In genomic region chr11:29452131-29452530, GRCh38 we compare ENCODE assay signal across 17 cellular contexts.
DNase-seq lines count a peak whose midpoint lies in the region; ATAC-seq and TF ChIP-seq lines count a peak whose summit lies in the region.
"Had no signal": no experiment of that assay in that cellular context is flagged by ENCODE, and none has a peak within 500 bp of the region (broad histone marks: within the 10 kb centered on the region; RNA-seq: fewer than 3 reads in every experiment).

No MANE protein-coding gene starts in this region.

- CTCF ChIA-PET in WTC11 (lab: Charles Lee), result no interaction called here

- H3K4me3 Mint-ChIP-seq in osteocyte (ENCODE audit: unreplicated experiment) (no peak overlapping the region), WTC11 (no peak overlapping the region)
- H3K4me3 Mint-ChIP-seq: activated naive CD8-positive, alpha-beta T cell treated with anti-CD3 and anti-CD28 coated beads, Interleukin-2, amount 50 U/mL, for 24 hours; naive B cell; stimulated activated naive CD8-positive, alpha-beta T cell treated with anti-CD3 and anti-CD28 coated beads, Interleukin-15, Interleukin-2, amounts not matched to agents 100 ng/mL and 50 ng/mL, for 24 hours had no signal

- POLR2A ChIA-PET in WTC11 (lab: Charles Lee), result no interaction called here

- ATAC-seq in omental fat pad (ENCODE audit: low FRiP score) (no peak), WTC11 (no peak)
- ATAC-seq: activated naive CD8-positive, alpha-beta T cell treated with anti-CD3 and anti-CD28 coated beads, Interleukin-2, amount 50 U/mL, for 24 hours had no signal

- no peaks in the 10 kb centered on the region for H3K9me3 Mint-ChIP-seq in osteocyte (ENCODE audit: unreplicated experiment)
- H3K9me3 Mint-ChIP-seq in WTC11, result no peaks in the 10 kb centered on the region
- H3K9me3 Mint-ChIP-seq: stimulated activated naive CD8-positive, alpha-beta T cell treated with anti-CD3 and anti-CD28 coated beads, Interleukin-15, Interleukin-2, amounts not matched to agents 100 ng/mL and 50 ng/mL, for 24 hours had no signal

- H3K27me3 Mint-ChIP-seq in osteocyte (ENCODE audit: unreplicated experiment) (no peaks in the 10 kb centered on the region), WTC11 (ENCODE audit: low read depth) (no peaks in the 10 kb centered on the region)
- H3K27me3 Mint-ChIP-seq: activated naive CD8-positive, alpha-beta T cell treated with anti-CD3 and anti-CD28 coated beads, Interleukin-2, amount 50 U/mL, for 24 hours; naive B cell; stimulated activated naive CD8-positive, alpha-beta T cell treated with anti-CD3 and anti-CD28 coated beads, Interleukin-15, Interleukin-2, amounts not matched to agents 100 ng/mL and 50 ng/mL, for 24 hours had no signal

- peak; percentile 70 for DNase-seq in ELR (ENCODE audit: low read depth)
- DNase-seq in RKO (ENCODE audit: low spot score), result peak; percentile 81
- peak; percentile 60 for DNase-seq in epithelial cell of proximal tubule (ENCODE audit: low read depth)
- no peak for DNase-seq in osteocyte (ENCODE audit: extremely low spot score, unreplicated experiment)
- DNase-seq in omental fat pad (ENCODE audit: low spot score), result no peak
- DNase-seq in NK-92 treated with Interleukin-12 subunit alpha and Interleukin-12 subunit beta, amount 100 ng/mL, for 24 hours (lab: John Stamatoyannopoulos, UW), result no peak
- DNase-seq in WTC11 (ENCODE audit: low spot score), result no peak
- no peak for DNase-seq in stimulated activated CD4-positive, alpha-beta T cell treated with anti-CD3 and anti-CD28 coated beads, Interleukin-2, amount 100 ng/mL, for 48 hours
- DNase-seq: activated CD8-positive, alpha-beta memory T cell treated with anti-CD3 and anti-CD28 coated beads, Interleukin-2, amount 50 U/mL, for 48 hours; activated naive CD8-positive, alpha-beta T cell treated with anti-CD3 and anti-CD28 coated beads, Interleukin-2, amount 50 U/mL, for 24 hours; H7; head of caudate nucleus; kidney; naive B cell; NCI-H2171 treated with DMSO at 0.1 percent for 48 hours had no signal

- H3K36me3 Mint-ChIP-seq in osteocyte (ENCODE audit: unreplicated experiment) (no peaks in the 10 kb centered on the region), WTC11 (no peaks in the 10 kb centered on the region)
- H3K36me3 Mint-ChIP-seq: naive B cell had no signal

- H3K4me3 ChIP-seq in epithelial cell of proximal tubule (ENCODE audit: low read depth, low read length), result no peak overlapping the region
- H3K4me3 ChIP-seq: right atrium auricular region had no signal

- TF ChIP-seq CTCF in epithelial cell of proximal tubule (conservative IDR thresholded peaks at IDR 0.05; ENCODE audit: low read depth, low read length) (no peak), osteocyte (IDR thresholded peaks at IDR 0.05) (no peak), omental fat pad (IDR thresholded peaks at IDR 0.05) (no peak), WTC11 (IDR thresholded peaks at IDR 0.05) (no peak)

- H3K4me1 Mint-ChIP-seq in osteocyte (ENCODE audit: unreplicated experiment) (peaks cover 19% of the 10 kb centered on the region), WTC11 (peaks cover 22% of the 10 kb centered on the region)
- H3K4me1 Mint-ChIP-seq: activated naive CD8-positive, alpha-beta T cell treated with anti-CD3 and anti-CD28 coated beads, Interleukin-2, amount 50 U/mL, for 24 hours; naive B cell had no signal

- H3K27ac Mint-ChIP-seq in osteocyte (ENCODE audit: unreplicated experiment), result peak overlapping the region; percentile 14
- H3K27ac Mint-ChIP-seq in WTC11, result no peak overlapping the region
- H3K27ac Mint-ChIP-seq: activated naive CD8-positive, alpha-beta T cell treated with anti-CD3 and anti-CD28 coated beads, Interleukin-2, amount 50 U/mL, for 24 hours; naive B cell; stimulated activated naive CD8-positive, alpha-beta T cell treated with anti-CD3 and anti-CD28 coated beads, Interleukin-15, Interleukin-2, amounts not matched to agents 100 ng/mL and 50 ng/mL, for 24 hours had no signal

TF ChIP-seq in WTC11, 78 proteins besides CTCF, POLR2A, EP300 and RAD21:
- TF ChIP-seq ZMAT4 (CRISPR knock-in tag; IDR thresholded peaks at IDR 0.05) (no peak), ZBTB43 (CRISPR knock-in tag; IDR thresholded peaks at IDR 0.05) (no peak), PRDM15 (CRISPR knock-in tag; IDR thresholded peaks at IDR 0.05) (no peak)
- TF ChIP-seq, protein P1, sequence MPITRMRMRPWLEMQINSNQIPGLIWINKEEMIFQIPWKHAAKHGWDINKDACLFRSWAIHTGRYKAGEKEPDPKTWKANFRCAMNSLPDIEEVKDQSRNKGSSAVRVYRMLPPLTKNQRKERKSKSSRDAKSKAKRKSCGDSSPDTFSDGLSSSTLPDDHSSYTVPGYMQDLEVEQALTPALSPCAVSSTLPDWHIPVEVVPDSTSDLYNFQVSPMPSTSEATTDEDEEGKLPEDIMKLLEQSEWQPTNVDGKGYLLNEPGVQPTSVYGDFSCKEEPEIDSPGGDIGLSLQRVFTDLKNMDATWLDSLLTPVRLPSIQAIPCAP (CRISPR knock-in tag; IDR thresholded peaks at IDR 0.05), result no peak

Comparison
In these comparisons a context has a peak if more than half of its experiments do, and no peak if none do; other contexts are left out.
1. DNase-seq: peak in ELR (single experiment), RKO (single experiment) and epithelial cell of proximal tubule (single experiment); none in osteocyte (single experiment), omental fat pad (single experiment), NK-92 treated with Interleukin-12 subunit alpha and Interleukin-12 subunit beta, amount 100 ng/mL, for 24 hours (single experiment), WTC11 (single experiment) and stimulated activated CD4-positive, alpha-beta T cell treated with anti-CD3 and anti-CD28 coated beads, Interleukin-2, amount 100 ng/mL, for 48 hours (0 of 2).